Comparison of ENCODE assay signal across 2 cellular contexts in the genomic region with DNA sequence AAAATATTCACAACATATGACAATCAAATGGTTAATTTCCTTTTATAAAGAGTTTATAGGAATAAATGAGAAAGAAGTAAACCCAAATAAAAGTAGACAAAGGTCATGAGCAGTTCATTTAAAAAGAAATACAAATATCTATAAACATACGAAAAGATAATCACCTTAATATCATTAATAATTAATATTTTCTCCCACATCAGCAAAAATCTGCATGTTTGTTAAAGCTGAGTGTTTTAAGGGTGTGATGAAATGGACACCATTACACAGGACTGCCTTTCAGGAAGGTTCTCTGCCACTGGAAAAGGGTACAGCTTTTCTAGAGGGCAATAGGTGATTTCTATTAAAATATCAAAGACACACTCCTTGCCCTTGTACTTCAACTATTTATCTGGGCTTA.
TF ChIP-seq lines count a peak whose summit lies in the region.

No MANE protein-coding gene starts in this region.

TF ChIP-seq in A549, 52 proteins besides CTCF, POLR2A, EP300 and RAD21:
- peak; percentile 41 for TF ChIP-seq MAFK (IDR thresholded peaks at IDR 0.05; ENCODE audit: partially characterized antibody)
- no peak for TF ChIP-seq EHMT2 (IDR thresholded peaks at IDR 0.05; ENCODE audit: low read depth)

TF ChIP-seq in IMR-90, 13 proteins besides CTCF, POLR2A, EP300 and RAD21:
- TF ChIP-seq MAFK (IDR thresholded peaks at IDR 0.05; ENCODE audit: low read depth, low read length) (peak; percentile 15; the same call in 1 of the 2 replicates), SMC3 (IDR thresholded peaks at IDR 0.05; ENCODE audit: low read depth, low read length) (no peak)
